Comparison of ENCODE assay signal across 12 cellular contexts in genomic region chr2:230408244-230408842, GRCh38. TPM values are rescaled to one million over a fixed set of nuclear protein-coding genes. Genes with fewer than 3 reads are reported as not detected.
A peak's percentile ranks its signal among the peaks of the same experiment; 100 is the strongest.
DNase-seq lines count a peak whose midpoint lies in the region; ATAC-seq and TF ChIP-seq lines count a peak whose summit lies in the region.
"Had no signal": no experiment of that assay in that cellular context is flagged by ENCODE, and none has a peak within 500 bp of the region (broad histone marks: within the 10 kb centered on the region; RNA-seq: fewer than 3 reads in every experiment).

No MANE protein-coding gene starts in this region.

- H3K36me3 ChIP-seq in breast epithelium (no peaks in the 10 kb centered on the region), tibial nerve (peaks cover 0 to 25% (median 0%) of the 10 kb centered on the region in 3 donors)
- peaks cover 16% of the 10 kb centered on the region for H3K36me3 ChIP-seq in effector memory CD4-positive, alpha-beta T cell (ENCODE audit: control insufficient read depth, insufficient read depth, low read length)

- H3K4me1 ChIP-seq in breast epithelium, result peaks cover 0 to 2% of the 10 kb centered on the region in 2 donors
- H3K4me1 ChIP-seq in tibial nerve, result peaks cover 0 to 48% (median 23%) of the 10 kb centered on the region in 4 donors
- H3K4me1 ChIP-seq in effector memory CD4-positive, alpha-beta T cell (ENCODE audit: control insufficient read depth, insufficient read depth, low read length, poor library complexity, severe bottlenecking), result peaks cover 16% of the 10 kb centered on the region

- TF ChIP-seq CTCF in breast epithelium (IDR thresholded peaks at IDR 0.05) (no peak), tibial nerve (IDR thresholded peaks at IDR 0.05) (no peak)

- H3K4me3 Mint-ChIP-seq in activated naive CD4-positive, alpha-beta T cell treated with anti-CD3 and anti-CD28 coated beads, Interleukin-2, amount 10 ng/mL, durations not matched to agents 7 days and 5 days, result no peak overlapping the region

- H3K27ac ChIP-seq in breast epithelium (peak overlapping the region; percentile 50 to 88), tibial nerve (peak overlapping the region in 3 of 4 donors; percentile 37 to 80 (median 77))
- H3K27ac ChIP-seq in effector memory CD4-positive, alpha-beta T cell (ENCODE audit: insufficient read depth, low read length, poor library complexity, severe bottlenecking), result no peak overlapping the region
- H3K27ac ChIP-seq: BLaER1 treated with 17β-estradiol and CSF1 and Interleukin-3, amounts not matched to agents 10 nM and 100 nM had no signal

- H3K4me3 ChIP-seq in breast epithelium, result no peak overlapping the region
- H3K4me3 ChIP-seq in tibial nerve, result no peak overlapping the region
- no peak overlapping the region for H3K4me3 ChIP-seq in effector memory CD4-positive, alpha-beta T cell (ENCODE audit: insufficient read depth, low read depth, low read length, poor library complexity, severe bottlenecking)
- H3K4me3 ChIP-seq: BLaER1 treated with 17β-estradiol and CSF1 and Interleukin-3, amounts not matched to agents 10 nM and 100 nM; left lung had no signal

- intact Hi-C loops in breast epithelium (cut with DNase I; ENCODE audit: low total_unique reads), result no loop called here

- WGBS in tibial nerve, 2 donors, result 23 to 24% methylated on average over 3 of the region's 3 CpGs

- H3K27me3 ChIP-seq in breast epithelium (no peaks in the 10 kb centered on the region), tibial nerve (no peaks in the 10 kb centered on the region)
- no peaks in the 10 kb centered on the region for H3K27me3 ChIP-seq in effector memory CD4-positive, alpha-beta T cell (replicated peaks; ENCODE audit: control insufficient read depth, insufficient read depth, low read length, poor library complexity, severe bottlenecking)
- H3K27me3 ChIP-seq: BLaER1 treated with 17β-estradiol and CSF1 and Interleukin-3, amounts not matched to agents 10 nM and 100 nM; left lung had no signal

- peaks cover 48% of the 10 kb centered on the region for H3K36me3 Mint-ChIP-seq in activated naive CD4-positive, alpha-beta T cell treated with anti-CD3 and anti-CD28 coated beads, Interleukin-2, amount 10 ng/mL, durations not matched to agents 7 days and 5 days

- CTCF ChIA-PET in activated naive CD4-positive, alpha-beta T cell treated with anti-CD3 and anti-CD28 coated beads, Interleukin-2, amount 10 ng/mL, durations not matched to agents 7 days and 5 days (lab: Charles Lee), result interaction anchor here (1.7 kb wide), 1 partner anchor 10 kb away, joined by 3 read pairs; no protein-coding TSS in a partner anchor

- ATAC-seq in HG03139 (IDR thresholded peaks at IDR 0.05; ENCODE audit: unreplicated experiment), result no peak
- ATAC-seq: left lung had no signal

- peak in 1 of 2 donors; percentile 75 for TF ChIP-seq EP300 in tibial nerve (IDR thresholded peaks at IDR 0.05)

- no peaks in the 10 kb centered on the region for H3K9me3 Mint-ChIP-seq in activated naive CD4-positive, alpha-beta T cell treated with anti-CD3 and anti-CD28 coated beads, Interleukin-2, amount 10 ng/mL, durations not matched to agents 7 days and 5 days

- TF ChIP-seq POLR2A in breast epithelium (IDR thresholded peaks at IDR 0.05), result no peak
- no peak for TF ChIP-seq POLR2A in tibial nerve (IDR thresholded peaks at IDR 0.05)

- H3K27ac Mint-ChIP-seq in activated naive CD4-positive, alpha-beta T cell treated with anti-CD3 and anti-CD28 coated beads, Interleukin-2, amount 10 ng/mL, durations not matched to agents 7 days and 5 days, result peak overlapping the region; percentile 24

- peaks cover 61% of the 10 kb centered on the region for H3K4me1 Mint-ChIP-seq in activated naive CD4-positive, alpha-beta T cell treated with anti-CD3 and anti-CD28 coated beads, Interleukin-2, amount 10 ng/mL, durations not matched to agents 7 days and 5 days

- no peak for DNase-seq in activated naive CD4-positive, alpha-beta T cell treated with anti-CD3 and anti-CD28 coated beads, Interleukin-2, amount 10 ng/mL, durations not matched to agents 7 days and 5 days
- no peak for DNase-seq in activated naive CD4-positive, alpha-beta T cell treated with Interleukin-2 at 50 U/mL for 16 hours
- DNase-seq in breast epithelium (ENCODE audit: low spot score in 2 of 2), result no peak
- DNase-seq in kidney tubule cell (ENCODE audit: low spot score), result peak; percentile 62
- peak in 1 of 2 donors; percentile 46 for DNase-seq in tibial nerve (ENCODE audit: low spot score in 2 of 2)
- no peak for DNase-seq in activated CD4-positive, CD25-positive, alpha-beta regulatory T cell (lab: John Stamatoyannopoulos, UW)
- no peak for DNase-seq in effector memory CD4-positive, alpha-beta T cell
- DNase-seq: cerebellar nuclear complex, left lung, NCI-H748 treated with DMSO at 0.1 percent for 48 hours had no signal

- H3K27me3 Mint-ChIP-seq in activated naive CD4-positive, alpha-beta T cell treated with anti-CD3 and anti-CD28 coated beads, Interleukin-2, amount 10 ng/mL, durations not matched to agents 7 days and 5 days, result no peaks in the 10 kb centered on the region

- no peaks in the 10 kb centered on the region for H3K9me3 ChIP-seq in breast epithelium
- H3K9me3 ChIP-seq in tibial nerve, result no peaks in the 10 kb centered on the region
- no peaks in the 10 kb centered on the region for H3K9me3 ChIP-seq in effector memory CD4-positive, alpha-beta T cell (ENCODE audit: control insufficient read depth, low read length)
- H3K9me3 ChIP-seq: BLaER1 treated with 17β-estradiol and CSF1 and Interleukin-3, amounts not matched to agents 10 nM and 100 nM; left lung had no signal

RNA-seq across cellular contexts. Expression of gene SP100, which starts 7.7 kb away (rescaled TPM):
- total RNA-seq in breast epithelium (100 to 1,000 TPM; 128 to 157 (median 152) TPM), tibial nerve (100 to 1,000 TPM in 2 of 4 donors, 10 to 100 TPM in 2; 84.1 to 126 (median 108) TPM)
